Comparison of ENCODE assay signal across 8 cellular contexts in the genomic region with DNA sequence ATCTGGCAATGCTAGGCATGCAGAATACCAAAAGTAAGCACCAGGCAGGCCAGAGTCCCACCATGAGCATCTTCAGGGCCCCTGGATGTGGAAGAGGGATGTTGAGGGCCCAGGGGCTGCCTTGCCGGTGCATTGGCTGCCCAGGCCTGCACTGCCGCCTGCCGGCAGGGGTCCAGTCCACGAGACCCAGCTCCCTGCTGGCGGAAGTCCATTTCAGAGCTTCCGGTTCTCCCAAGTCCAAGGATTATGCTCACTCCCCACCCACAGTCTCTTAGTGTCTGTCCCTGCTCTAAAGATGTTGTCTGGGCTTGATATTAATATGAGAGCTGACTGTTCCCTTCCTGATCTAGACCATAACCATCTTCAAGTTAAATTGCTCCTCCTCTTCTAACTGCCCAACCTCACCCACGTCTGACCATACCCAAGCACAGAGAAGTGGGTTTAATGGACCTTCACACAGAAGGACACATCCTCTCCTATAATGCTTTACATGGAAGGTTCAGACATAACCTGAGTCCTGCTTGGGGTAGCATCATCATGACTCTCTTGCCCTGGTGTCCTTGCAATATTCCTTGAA.
DNase-seq lines count a peak whose midpoint lies in the region; ATAC-seq, FAIRE-seq and TF ChIP-seq lines count a peak whose summit lies in the region.

No MANE protein-coding gene starts in this region.

- DNase-seq in Right ventricle myocardium superior (peak; percentile 63), right atrium auricular region (ENCODE audit: low spot score) (no peak), astrocyte (ENCODE audit: low read depth) (peak; percentile 26), kidney glomerular epithelial cell (lab: John Stamatoyannopoulos, UW) (peak; percentile 10), DMS79 (lab: John Stamatoyannopoulos, UW) (no peak)

- H3K4me2 ChIP-seq in astrocyte (ENCODE audit: low read length), result peak overlapping the region; percentile 6

- H3K9me3 ChIP-seq in right atrium auricular region (no peaks in the 10 kb centered on the region), astrocyte (ENCODE audit: insufficient read depth, low read depth, low read length) (no peaks in the 10 kb centered on the region)

- TF ChIP-seq CTCF in right atrium auricular region (IDR thresholded peaks at IDR 0.05) (peak in 1 of 2 donors; percentile 64), astrocyte (IDR thresholded peaks at IDR 0.05; ENCODE audit: insufficient read depth, low read depth, low read length) (peak; percentile 40)

- peaks cover 8% of the 10 kb centered on the region for H3K27me3 Mint-ChIP-seq in astrocyte (ENCODE audit: low read depth, unreplicated experiment)

- no peak for FAIRE-seq in astrocyte (lab: Jason Lieb, UNC)

- H3K27me3 ChIP-seq in right atrium auricular region (no peaks in the 10 kb centered on the region), astrocyte (ENCODE audit: insufficient read depth, low read length) (no peaks in the 10 kb centered on the region)

- intact Hi-C loops in Right ventricle myocardium superior (cut with DNase I), result loop anchor here (5.0 kb wide), 1 partner anchor 84 kb away; no protein-coding TSS in a partner anchor

- peaks cover 14% of the 10 kb centered on the region for H3K4me1 Mint-ChIP-seq in astrocyte (ENCODE audit: low read depth, unreplicated experiment)

- peaks cover 3% of the 10 kb centered on the region for H3K9me3 Mint-ChIP-seq in astrocyte (ENCODE audit: unreplicated experiment)

- H2AFZ ChIP-seq in astrocyte (ENCODE audit: low read depth, low read length), result no peak overlapping the region

- H3K36me3 ChIP-seq in right atrium auricular region (no peaks in the 10 kb centered on the region), astrocyte (ENCODE audit: insufficient read depth, low read length) (no peaks in the 10 kb centered on the region)

- no peak overlapping the region for H3K27ac Mint-ChIP-seq in astrocyte (ENCODE audit: unreplicated experiment)

- no peaks in the 10 kb centered on the region for H3K79me2 ChIP-seq in astrocyte (ENCODE audit: insufficient read depth, low read length)

- no peak overlapping the region for H3K9ac ChIP-seq in astrocyte (ENCODE audit: low read length)

- ATAC-seq in Right ventricle myocardium superior (ENCODE audit: poor library complexity) (peak; percentile 36), HG02798 (IDR thresholded peaks at IDR 0.05; ENCODE audit: poor library complexity, unreplicated experiment) (no peak), HG03139 (IDR thresholded peaks at IDR 0.05; ENCODE audit: unreplicated experiment) (no peak), GM21619 (IDR thresholded peaks at IDR 0.05; ENCODE audit: unreplicated experiment) (no peak)

- no peak overlapping the region for H3K4me3 Mint-ChIP-seq in astrocyte (ENCODE audit: unreplicated experiment)

- no peak overlapping the region for H3K27ac ChIP-seq in right atrium auricular region
- H3K27ac ChIP-seq in astrocyte (ENCODE audit: low read depth, low read length), result no peak overlapping the region

- H4K20me1 ChIP-seq in astrocyte (ENCODE audit: insufficient read depth, low read length), result no peaks in the 10 kb centered on the region

- H3K36me3 Mint-ChIP-seq in astrocyte (ENCODE audit: low read depth, unreplicated experiment), result no peaks in the 10 kb centered on the region

- H3K4me3 ChIP-seq in right atrium auricular region, result no peak overlapping the region
- no peak overlapping the region for H3K4me3 ChIP-seq in astrocyte (ENCODE audit: insufficient read depth, low read depth, low read length)

- H3K4me1 ChIP-seq in right atrium auricular region (peaks cover 0 to 40% of the 10 kb centered on the region in 2 donors), astrocyte (ENCODE audit: insufficient read depth, low read length) (peaks cover 13% of the 10 kb centered on the region)

Comparison
In these comparisons a context has a peak if more than half of its experiments do, and no peak if none do; other contexts are left out.
1. DNase-seq: peak in Right ventricle myocardium superior (single experiment), astrocyte (single experiment) and kidney glomerular epithelial cell (single experiment); none in right atrium auricular region (single experiment) and DMS79 (single experiment).